In genomic region chr3:45693941-45694521, GRCh38 we compare ENCODE assay signal across 12 cellular contexts. TPM values are rescaled to one million over a fixed set of nuclear protein-coding genes. Genes with fewer than 3 reads are reported as not detected.
DNase-seq lines count a peak whose midpoint lies in the region; ATAC-seq and TF ChIP-seq lines count a peak whose summit lies in the region.
"Had no signal": no experiment of that assay in that cellular context is flagged by ENCODE, and none has a peak within 500 bp of the region (broad histone marks: within the 10 kb centered on the region; RNA-seq: fewer than 3 reads in every experiment).

No MANE protein-coding gene starts in this region.

- H3K27ac Mint-ChIP-seq in CD4-positive, alpha-beta T cell, result peak overlapping the region; percentile 99
- H3K27ac Mint-ChIP-seq in WTC11, result peak overlapping the region; percentile 62
- peak overlapping the region; percentile 92 to 99 (median 96) for H3K27ac Mint-ChIP-seq in immature natural killer cell

- H3K4me1 ChIP-seq in GM23248 (ENCODE audit: insufficient read depth), result peaks cover 22% of the 10 kb centered on the region
- H3K4me1 ChIP-seq in ovary (ENCODE audit: insufficient read depth), result peaks cover 5% of the 10 kb centered on the region
- H3K4me1 ChIP-seq in colonic mucosa, result peaks cover 5% of the 10 kb centered on the region

- CTCF ChIA-PET in CD4-positive, alpha-beta T cell (lab: Charles Lee), result interaction anchor here (0.8 to 3.3 kb wide), 8 partner anchors 10 to 37 kb away, joined by 3 to 24 read pairs (median 4); no protein-coding TSS in a partner anchor
- CTCF ChIA-PET in WTC11 (lab: Charles Lee), result interaction anchor here (1.1 to 1.8 kb wide), 6 partner anchors 9 to 147 kb away, joined by 3 to 10 read pairs (median 4); no protein-coding TSS in a partner anchor

- H3K27ac ChIP-seq in CD4-positive, alpha-beta T cell (ENCODE audit: low read depth, low read length), result peak overlapping the region; percentile 83
- no peak overlapping the region for H3K27ac ChIP-seq in GM23248
- no peak overlapping the region for H3K27ac ChIP-seq in ovary
- no peak overlapping the region for H3K27ac ChIP-seq in substantia nigra (ENCODE audit: low read depth, low read length, poor library complexity, severe bottlenecking)
- H3K27ac ChIP-seq in colonic mucosa, result no peak overlapping the region
- H3K27ac ChIP-seq: testis had no signal

- POLR2A ChIA-PET in CD4-positive, alpha-beta T cell (lab: Charles Lee), result interaction anchor here (0.5 to 1.5 kb wide), 9 partner anchors 9 to 238 kb away, joined by 3 to 8 read pairs (median 4); no protein-coding TSS in a partner anchor
- POLR2A ChIA-PET in WTC11 (lab: Charles Lee), result interaction anchor here (0.7 kb wide), 1 partner anchor 100 kb away, joined by 3 read pairs; the partner anchor contains the start of gene LIMD1

- H3K27me3 Mint-ChIP-seq in CD4-positive, alpha-beta T cell, result peaks cover 2% of the 10 kb centered on the region
- H3K27me3 Mint-ChIP-seq in WTC11 (ENCODE audit: low read depth) (peaks cover 1% of the 10 kb centered on the region), immature natural killer cell (ENCODE audit: low read depth in 3 of 3) (peaks cover 3 to 15% (median 14%) of the 10 kb centered on the region in 3 donors)

- H3K4me3 ChIP-seq in GM23248, result no peak overlapping the region
- no peak overlapping the region for H3K4me3 ChIP-seq in ovary
- H3K4me3 ChIP-seq in colonic mucosa, result no peak overlapping the region
- H3K4me3 ChIP-seq: testis had no signal

- no peaks in the 10 kb centered on the region for H3K27me3 ChIP-seq in CD4-positive, alpha-beta T cell (ENCODE audit: control insufficient read depth, insufficient read depth, low read length)
- no peaks in the 10 kb centered on the region for H3K27me3 ChIP-seq in GM23248 (replicated peaks; ENCODE audit: insufficient read depth)
- no peaks in the 10 kb centered on the region for H3K27me3 ChIP-seq in ovary
- no peaks in the 10 kb centered on the region for H3K27me3 ChIP-seq in colonic mucosa
- H3K27me3 ChIP-seq: testis had no signal

- no peak overlapping the region for H2AFZ ChIP-seq in GM23248

- peaks cover 97% of the 10 kb centered on the region for H3K79me2 ChIP-seq in GM23248 (ENCODE audit: insufficient read depth)

- no peak for TF ChIP-seq POLR2A in ovary (IDR thresholded peaks at IDR 0.05)

- no peak overlapping the region for H3K9ac ChIP-seq in GM23248
- no peak overlapping the region for H3K9ac ChIP-seq in colonic mucosa (ENCODE audit: low read depth in 2 of 2, low read length in 2 of 2)

- peaks cover 81% of the 10 kb centered on the region for H3K36me3 Mint-ChIP-seq in CD4-positive, alpha-beta T cell (ENCODE audit: low read depth)
- H3K36me3 Mint-ChIP-seq in WTC11, result peaks cover 19% of the 10 kb centered on the region
- H3K36me3 Mint-ChIP-seq in immature natural killer cell, result peaks cover 9 to 16% (median 12%) of the 10 kb centered on the region in 3 donors

- intact Hi-C loops in CD4-positive, alpha-beta T cell (cut with DNase I, micrococcal nuclease), result loop anchor here in 1 of 2 experiments (5.0 kb wide), 1 partner anchor 148 kb away; the partner anchor contains the start of gene LZTFL1
- intact Hi-C loops in ovary (cut with DNase I), result no loop called here
- intact Hi-C loops in colonic mucosa (cut with DNase I), result no loop called here

- peaks cover under 1% of the 10 kb centered on the region for H3K9me3 Mint-ChIP-seq in CD4-positive, alpha-beta T cell
- H3K9me3 Mint-ChIP-seq in WTC11, result no peaks in the 10 kb centered on the region
- H3K9me3 Mint-ChIP-seq in immature natural killer cell, result peaks cover 0 to 2% (median under 1%) of the 10 kb centered on the region in 6 donors

- H3K4me1 Mint-ChIP-seq in CD4-positive, alpha-beta T cell (ENCODE audit: low read depth), result peaks cover 83% of the 10 kb centered on the region
- H3K4me1 Mint-ChIP-seq in WTC11 (peaks cover 65% of the 10 kb centered on the region), immature natural killer cell (peaks cover 81 to 91% of the 10 kb centered on the region in 2 donors)

- peaks cover 7% of the 10 kb centered on the region; the same call in 1 of the 2 replicates for H4K20me1 ChIP-seq in GM23248 (ENCODE audit: insufficient read depth)

- in situ Hi-C loops in GM23248 (cut with MboI), result no loop called here

- no peak for TF ChIP-seq CTCF in CD4-positive, alpha-beta T cell (IDR thresholded peaks at IDR 0.05)
- TF ChIP-seq CTCF in WTC11 (IDR thresholded peaks at IDR 0.05) (no peak), ovary (IDR thresholded peaks at IDR 0.05) (no peak), colonic mucosa (IDR thresholded peaks at IDR 0.05) (no peak)

- DNase-seq in CD4-positive, alpha-beta T cell, result peak in 2 of 10 experiments; percentile 24 to 44
- peak; percentile 14 for DNase-seq in GM23248
- no peak for DNase-seq in WTC11 (ENCODE audit: low spot score)
- DNase-seq in immature natural killer cell, result peak; percentile 73 to 75 (median 73)
- no peak for DNase-seq in ovary
- no peak for DNase-seq in substantia nigra (lab: John Stamatoyannopoulos, UW)
- no peak for DNase-seq in colonic mucosa
- DNase-seq: aorta, EL, head of caudate nucleus, testis had no signal

- H3F3A ChIP-seq in GM23248 (ENCODE audit: insufficient read depth), result peaks cover 15% of the 10 kb centered on the region

- H3K36me3 ChIP-seq in GM23248 (ENCODE audit: low read depth) (peaks cover 5% of the 10 kb centered on the region; the same call in 1 of the 2 replicates), ovary (no peaks in the 10 kb centered on the region), colonic mucosa (no peaks in the 10 kb centered on the region)

- H3K4me2 ChIP-seq in GM23248 (ENCODE audit: unreplicated experiment), result no peak overlapping the region

- H3K9me3 ChIP-seq in CD4-positive, alpha-beta T cell (ENCODE audit: control insufficient read depth, low read length), result no peaks in the 10 kb centered on the region
- H3K9me3 ChIP-seq in GM23248 (ENCODE audit: low read depth), result no peaks in the 10 kb centered on the region
- no peaks in the 10 kb centered on the region for H3K9me3 ChIP-seq in ovary
- no peaks in the 10 kb centered on the region for H3K9me3 ChIP-seq in colonic mucosa
- H3K9me3 ChIP-seq: testis had no signal

- 64 to 65% methylated on average over 3 of the region's 3 CpGs for WGBS in GM23248 (ENCODE audit: low coverage in 1 of 2, low lambda C conversion rate in 2 of 2, missing lambda C conversion rate in 2 of 2), 2 experiments
- 75 to 81% (median 77%) methylated on average over 3 of the region's 3 CpGs for WGBS in ovary, 3 donors

- peak; percentile 83 for ATAC-seq in CD4-positive, alpha-beta T cell (ENCODE audit: poor library complexity)
- ATAC-seq in WTC11, result peak; percentile 29
- no peak for ATAC-seq in GM18517 (IDR thresholded peaks at IDR 0.05; ENCODE audit: unreplicated experiment)

- no peak for TF ChIP-seq EP300 in ovary (IDR thresholded peaks at IDR 0.05)

- peak overlapping the region; percentile 75 for H3K4me3 Mint-ChIP-seq in CD4-positive, alpha-beta T cell
- H3K4me3 Mint-ChIP-seq in WTC11 (no peak overlapping the region), immature natural killer cell (peak overlapping the region; percentile 63 to 84 (median 76))

- no peaks in the 10 kb centered on the region for H3K9me2 ChIP-seq in GM23248 (ENCODE audit: insufficient read depth)

TF ChIP-seq in WTC11, 78 proteins besides CTCF, POLR2A, EP300 and RAD21:
- no peak for TF ChIP-seq SP1 (CRISPR knock-in tag; conservative IDR thresholded peaks at IDR 0.05)
- no peak for TF ChIP-seq JAZF1 (CRISPR knock-in tag; IDR thresholded peaks at IDR 0.05)
- no peak for TF ChIP-seq IRF2 (CRISPR knock-in tag; IDR thresholded peaks at IDR 0.05; ENCODE audit: borderline replicate concordance, low read depth)
- no peak for TF ChIP-seq ZNF671 (CRISPR knock-in tag; IDR thresholded peaks at IDR 0.05)
- TF ChIP-seq ZNF263 (CRISPR knock-in tag; IDR thresholded peaks at IDR 0.05; ENCODE audit: low read depth), result no peak
- no peak for TF ChIP-seq E2F1 (CRISPR knock-in tag; IDR thresholded peaks at IDR 0.05)
- TF ChIP-seq HMGA2 (CRISPR knock-in tag; IDR thresholded peaks at IDR 0.05), result no peak
- no peak for TF ChIP-seq E2F4 (CRISPR knock-in tag; IDR thresholded peaks at IDR 0.05; ENCODE audit: borderline replicate concordance, low read depth)
TF ChIP-seq in WTC11: peak in this region for 0.

RNA-seq across cellular contexts. Expression of gene SACM1L, which starts 4.8 kb away (rescaled TPM):
- 10 to 100 TPM; 41.9 to 44.3 TPM for total RNA-seq in CD4-positive, alpha-beta T cell
- 33.9 and 41.7 TPM in 2 replicates for total RNA-seq in GM23248 (2014; rRNA removed; shearing (Covaris generic))
- polyA plus RNA-seq in GM23248 (2016; fragmentation: Nextera tagmentation; extraction: Ambion mirVana) (30.6 and 33.6 TPM in 2 replicates), immature natural killer cell (10 to 100 TPM; 29.8 to 67.9 (median 33.8) TPM), ovary (10 to 100 TPM; 19.0 to 30.5 TPM)
- total RNA-seq in WTC11 (2021) (79.0 to 80.3 TPM (median 79.6 TPM) in 3 replicates), ovary (10 to 100 TPM; 25.7 to 47.3 (median 39.6) TPM), colonic mucosa (10 to 100 TPM; 47.2 TPM)

Comparison
In these comparisons a context has a peak if more than half of its experiments do, and no peak if none do; other contexts are left out.
1. DNase-seq: peak in GM23248 (single experiment) and immature natural killer cell (3 of 3); none in WTC11 (single experiment), ovary (0 of 5), substantia nigra (0 of 49) and colonic mucosa (single experiment).
2. Peak in every context shown above with its lines, with median percentiles within 50 percentile points of each other: H3K27ac Mint-ChIP-seq.